ENCODE assay signal across 28 cellular contexts in the genomic region with DNA sequence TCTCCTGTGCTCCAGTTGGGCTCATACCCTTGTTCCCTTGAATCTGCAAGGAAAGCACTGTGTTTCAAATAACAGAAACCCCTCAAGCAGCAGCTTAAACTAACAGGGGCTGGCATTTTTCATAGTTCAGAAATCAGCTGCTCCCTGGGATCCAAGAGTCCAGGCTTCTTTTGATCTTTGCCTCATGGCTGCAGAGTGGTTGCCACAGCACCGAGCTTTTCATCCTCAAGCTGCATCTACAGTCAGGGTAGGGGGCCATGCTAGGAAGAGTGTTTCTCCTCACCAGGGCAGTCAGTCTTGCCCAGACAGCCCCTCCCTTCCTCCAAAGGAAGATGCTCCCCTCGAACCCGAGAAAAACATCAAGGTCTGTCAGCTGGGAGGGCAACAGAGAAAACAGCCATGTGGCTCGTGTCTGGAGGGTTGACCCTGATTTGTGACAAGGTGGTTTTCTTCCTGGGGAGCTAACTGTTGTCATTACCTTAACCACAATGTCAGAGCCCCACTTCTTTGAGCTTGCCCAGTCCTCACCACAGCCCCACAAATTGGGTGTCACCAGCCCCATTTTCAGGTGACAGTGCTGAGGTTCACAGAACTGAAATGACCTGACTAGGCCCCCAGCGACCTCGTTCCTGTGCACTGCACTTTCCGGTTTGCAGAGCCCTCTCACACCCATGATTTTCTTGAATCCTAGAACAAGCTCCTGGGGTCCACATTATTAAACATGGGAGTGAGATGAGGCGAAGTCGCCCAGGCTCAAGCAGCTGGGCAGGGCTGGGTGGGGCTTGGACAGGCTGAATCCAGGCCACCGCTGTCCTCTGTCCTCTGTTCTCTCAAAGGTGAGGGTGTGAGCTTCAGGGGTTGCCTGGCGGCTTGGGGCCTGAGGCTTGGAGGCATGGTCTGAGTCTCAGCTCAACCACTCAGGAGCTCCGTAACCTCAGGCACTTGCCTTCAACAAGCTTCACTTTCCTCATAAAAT. TPM values are rescaled to one million over a fixed set of nuclear protein-coding genes. Genes with fewer than 3 reads are reported as not detected.
DNase-seq lines count a peak whose midpoint lies in the region; ATAC-seq and TF ChIP-seq lines count a peak whose summit lies in the region.
"Had no signal": no experiment of that assay in that cellular context is flagged by ENCODE, and none has a peak within 500 bp of the region (broad histone marks: within the 10 kb centered on the region; RNA-seq: fewer than 3 reads in every experiment).

No MANE protein-coding gene starts in this region.

- H3K27ac ChIP-seq in heart left ventricle (peak overlapping the region; percentile 73 to 95 (median 91)), psoas muscle (peak overlapping the region; percentile 98), uterus (peak overlapping the region; percentile 86 to 92)
- H3K27ac ChIP-seq: BLaER1 had no signal

- H3K4me1 Mint-ChIP-seq in natural killer cell: peaks cover 6 to 11% of the 10 kb centered on the region in 2 donors
- H3K4me1 Mint-ChIP-seq: naive B cell; stimulated activated memory B cell treated with anti-CD40 and anti-IgM and Interleukin-4, amounts not matched to agents 10 μg/mL and 1 μg/mL and 100 μg/mL, for 72 hours had no signal

- H3K9ac ChIP-seq in adipocyte (ENCODE audit: low read length): peak overlapping the region; percentile 91
- H3K9ac ChIP-seq: BLaER1 had no signal

- no peaks in the 10 kb centered on the region for H3K9me3 Mint-ChIP-seq in natural killer cell
- H3K9me3 Mint-ChIP-seq: activated T-helper 2 cell treated with anti-CD3 and anti-CD28 coated beads, Interferon-gamma antibody, Interleukin-2, Interleukin-4, amounts not matched to agents 10 μg/mL and 5 μg/mL and 100 μg/mL, durations not matched to agents 14 hours and 24 hours and 36 hours; mesothelial cell of epicardium; stimulated activated memory B cell treated with anti-CD40 and anti-IgM and Interleukin-4, amounts not matched to agents 10 μg/mL and 1 μg/mL and 100 μg/mL, for 72 hours; T-helper 2 cell treated with Interferon-gamma antibody and Interleukin-4, amounts not matched to agents 5 μg/mL and 100 μg/mL, for 36 hours had no signal

- H3K27ac Mint-ChIP-seq in natural killer cell: no peak overlapping the region
- H3K27ac Mint-ChIP-seq: activated T-helper 2 cell treated with anti-CD3 and anti-CD28 coated beads, Interferon-gamma antibody, Interleukin-2, Interleukin-4, amounts not matched to agents 10 μg/mL and 5 μg/mL and 100 μg/mL, durations not matched to agents 14 hours and 24 hours and 36 hours; stimulated activated memory B cell treated with anti-CD40 and anti-IgM and Interleukin-4, amounts not matched to agents 10 μg/mL and 1 μg/mL and 100 μg/mL, for 72 hours; T-helper 2 cell treated with Interferon-gamma antibody and Interleukin-4, amounts not matched to agents 5 μg/mL and 100 μg/mL, for 36 hours had no signal

- no peak overlapping the region for H3K4me3 Mint-ChIP-seq in natural killer cell
- H3K4me3 Mint-ChIP-seq: mesothelial cell of epicardium; naive B cell; stimulated activated memory B cell treated with anti-CD40 and anti-IgM and Interleukin-4, amounts not matched to agents 10 μg/mL and 1 μg/mL and 100 μg/mL, for 72 hours; T-helper 2 cell treated with Interferon-gamma antibody and Interleukin-4, amounts not matched to agents 5 μg/mL and 100 μg/mL, for 36 hours had no signal

- TF ChIP-seq POLR2A in heart left ventricle (IDR thresholded peaks at IDR 0.05) (no peak), uterus (IDR thresholded peaks at IDR 0.05) (no peak)

- DNase-seq in adipocyte (ENCODE audit: low read depth) (no peak), heart left ventricle (peak in 2 of 5 donors; percentile 23 to 57), psoas muscle (peak in 1 of 2 donors; percentile 16), uterus (no peak), natural killer cell (no peak)
- DNase-seq in activated CD4-positive, CD25-positive, alpha-beta regulatory T cell (lab: John Stamatoyannopoulos, UW): no peak
- DNase-seq: activated CD4-positive, alpha-beta T cell treated with anti-CD3 and anti-CD28 coated beads for 4 hours; activated CD8-positive, alpha-beta memory T cell treated with anti-CD3 and anti-CD28 coated beads for 24 hours; activated naive CD4-positive, alpha-beta T cell treated with anti-CD3 and anti-CD28 coated beads, Interleukin-2, amount 50 U/mL, for 16 hours; activated T-cell treated with anti-CD3 and anti-CD28 coated beads for 4 hours; Calu3; DMS79; HCEC 1CT; naive B cell; NCI-H1436; NCI-H2081; NCI-H526; occipital lobe; SHP77 treated with DMSO at 0.1 percent for 48 hours had no signal

- H3K4me1 ChIP-seq in adipocyte (ENCODE audit: control insufficient read depth, insufficient read depth, low read length) (peaks cover 74% of the 10 kb centered on the region), heart left ventricle (peaks cover 41 to 96% (median 81%) of the 10 kb centered on the region in 12 donors), psoas muscle (peaks cover 94% of the 10 kb centered on the region), uterus (peaks cover 26 to 42% of the 10 kb centered on the region in 2 donors)
- H3K4me1 ChIP-seq: BLaER1 had no signal

- WGBS in heart left ventricle, 4 donors: 87 to 96% (median 90%) methylated on average over 11 to 12 of the region's 12 CpGs
- 90 to 93% (median 90%) methylated on average over 12 of the region's 12 CpGs for WGBS in psoas muscle, 3 donors

- peaks cover 16 to 17% of the 10 kb centered on the region in 2 donors for H3K27me3 Mint-ChIP-seq in natural killer cell (ENCODE audit: low read depth in 2 of 2)

- H3K27me3 ChIP-seq in adipocyte (replicated peaks; ENCODE audit: control insufficient read depth, insufficient read depth, low read length): no peaks in the 10 kb centered on the region
- H3K27me3 ChIP-seq in heart left ventricle: no peaks in the 10 kb centered on the region
- no peaks in the 10 kb centered on the region for H3K27me3 ChIP-seq in psoas muscle (ENCODE audit: insufficient read depth in 3 of 3, low read length in 2 of 3)
- no peaks in the 10 kb centered on the region for H3K27me3 ChIP-seq in uterus
- H3K27me3 ChIP-seq: breast epithelium had no signal

- H3K4me3 ChIP-seq in adipocyte (ENCODE audit: low read length) (no peak overlapping the region), heart left ventricle (no peak overlapping the region), psoas muscle (no peak overlapping the region), uterus (no peak overlapping the region)
- H3K4me3 ChIP-seq: BLaER1, breast epithelium had no signal

- H3K9me3 ChIP-seq in adipocyte (ENCODE audit: control insufficient read depth, low read length) (no peaks in the 10 kb centered on the region), heart left ventricle (no peaks in the 10 kb centered on the region), psoas muscle (no peaks in the 10 kb centered on the region), uterus (no peaks in the 10 kb centered on the region)
- H3K9me3 ChIP-seq: BLaER1, breast epithelium had no signal

- no peak for TF ChIP-seq CTCF in heart left ventricle (IDR thresholded peaks at IDR 0.05)
- TF ChIP-seq CTCF in psoas muscle (IDR thresholded peaks at IDR 0.05): no peak
- no peak for TF ChIP-seq CTCF in uterus (IDR thresholded peaks at IDR 0.05)
- TF ChIP-seq CTCF in natural killer cell (IDR thresholded peaks at IDR 0.05): no peak

- no peaks in the 10 kb centered on the region for H3K36me3 Mint-ChIP-seq in natural killer cell
- H3K36me3 Mint-ChIP-seq: mesothelial cell of epicardium; naive B cell; stimulated activated memory B cell treated with anti-CD40 and anti-IgM and Interleukin-4, amounts not matched to agents 10 μg/mL and 1 μg/mL and 100 μg/mL, for 72 hours had no signal

- ATAC-seq in heart left ventricle (no peak), psoas muscle (no peak), natural killer cell (no peak), HG03520 (IDR thresholded peaks at IDR 0.05; ENCODE audit: unreplicated experiment) (no peak)
- ATAC-seq: HepG2; Panc1; stimulated activated memory B cell treated with anti-CD40 and anti-IgM and Interleukin-4, amounts not matched to agents 10 μg/mL and 1 μg/mL and 100 μg/mL, for 72 hours had no signal

- peaks cover 51% of the 10 kb centered on the region for H3K36me3 ChIP-seq in adipocyte (ENCODE audit: control insufficient read depth, insufficient read depth, low read length, severe bottlenecking)
- peaks cover 0 to 32% (median 0%) of the 10 kb centered on the region in 9 donors for H3K36me3 ChIP-seq in heart left ventricle
- no peaks in the 10 kb centered on the region for H3K36me3 ChIP-seq in psoas muscle (ENCODE audit: insufficient read depth in 1 of 2, low read depth in 1 of 2)
- H3K36me3 ChIP-seq in uterus: no peaks in the 10 kb centered on the region
- H3K36me3 ChIP-seq: BLaER1, breast epithelium had no signal

- intact Hi-C loops in heart left ventricle (cut with DNase I): loop anchor here in 1 of 10 donors (2.0 kb wide), 2 partner anchors 21 to 23 kb away; a partner anchor contains a TSS
- intact Hi-C loops in psoas muscle (cut with DNase I): no loop called here
- intact Hi-C loops in uterus (cut with DNase I; ENCODE audit: low total_unique reads): no loop called here
- intact Hi-C loops in natural killer cell (cut with micrococcal nuclease): no loop called here

RNA-seq across cellular contexts. Expression of a gene that starts 21.9 kb away (rescaled TPM):
- total RNA-seq in heart left ventricle: 100 to 1,000 TPM in 1 of 9 donors, 10 to 100 TPM in 8; 11.8 to 103 (median 18.5) TPM
- polyA plus RNA-seq in heart left ventricle: 10 to 100 TPM; 22.9 to 37.9 TPM
- 10 to 100 TPM; 22.0 to 82.1 (median 57.3) TPM for total RNA-seq in psoas muscle
- 10 to 100 TPM; 48.7 to 77.2 (median 59.4) TPM for polyA plus RNA-seq in psoas muscle
- total RNA-seq in uterus: 10 to 100 TPM; 13.2 to 83.0 (median 45.3) TPM
- total RNA-seq in natural killer cell: under 1 TPM in 1 of 3 donors, not detected in 2; 0.23 TPM

Comparison
In these comparisons a context has a peak if more than half of its experiments do, and no peak if none do; other contexts are left out.
1. RNA of a gene that starts 21.9 kb away (total RNA-seq): 13.2 to 83.0 TPM in uterus, 22.0 to 82.1 TPM in psoas muscle and 11.8 to 103 TPM in heart left ventricle; 0.23 TPM in natural killer cell; every median in the first group is over 10 times any median in the second.
2. Peak in every context shown above with its lines, with median percentiles within 50 percentile points of each other: H3K27ac ChIP-seq.